Comparison of ENCODE assay signal across 10 cellular contexts in genomic region chr11:130671801-130672700, GRCh38.
DNase-seq lines count a peak whose midpoint lies in the region; ATAC-seq and TF ChIP-seq lines count a peak whose summit lies in the region.
"Had no signal": no experiment of that assay in that cellular context is flagged by ENCODE, and none has a peak within 500 bp of the region (broad histone marks: within the 10 kb centered on the region; RNA-seq: fewer than 3 reads in every experiment).

No MANE protein-coding gene starts in this region.

- ATAC-seq in heart right ventricle (peak; percentile 56 to 85 (median 74)), HG03025 (IDR thresholded peaks at IDR 0.05; ENCODE audit: low FRiP score, unreplicated experiment) (no peak), GM18519 (IDR thresholded peaks at IDR 0.05; ENCODE audit: low FRiP score, unreplicated experiment) (no peak)
- no peak for ATAC-seq in activated CD4-positive, CD25-positive, alpha-beta regulatory T cell treated with anti-CD3 and anti-CD28 coated beads, Interleukin-2, amount 50 U/mL, for 24 hours

- TF ChIP-seq CTCF in heart right ventricle (IDR thresholded peaks at IDR 0.05) (no peak), retinal pigment epithelial cell (conservative IDR thresholded peaks at IDR 0.05; ENCODE audit: low read depth, low read length) (no peak)

- DNase-seq in EL, result peak; percentile 75
- peak; percentile 94 for DNase-seq in adipocyte (ENCODE audit: low read depth)
- DNase-seq in heart right ventricle, result peak; percentile 59 to 83
- DNase-seq in retinal pigment epithelial cell (ENCODE audit: low read depth), result peak; percentile 88
- no peak for DNase-seq in central memory CD4-positive, alpha-beta T cell
- DNase-seq: spleen, T-helper 9 cell had no signal

- H3K27me3 ChIP-seq in adipocyte (replicated peaks; ENCODE audit: control insufficient read depth, insufficient read depth, low read length) (no peaks in the 10 kb centered on the region), heart right ventricle (no peaks in the 10 kb centered on the region)

- peak overlapping the region in 8 of 10 donors; percentile 15 to 57 (median 49) for H3K27ac ChIP-seq in heart right ventricle
- H3K27ac ChIP-seq: spleen had no signal

- H3K4me1 ChIP-seq in adipocyte (ENCODE audit: control insufficient read depth, insufficient read depth, low read length) (peaks cover 40% of the 10 kb centered on the region), heart right ventricle (peaks cover 8 to 49% (median 43%) of the 10 kb centered on the region in 9 donors)
- H3K4me1 ChIP-seq: spleen had no signal

- H3K9me3 ChIP-seq in adipocyte (ENCODE audit: control insufficient read depth, low read length) (no peaks in the 10 kb centered on the region), heart right ventricle (no peaks in the 10 kb centered on the region)

- H3K4me3 ChIP-seq in adipocyte (ENCODE audit: low read length) (no peak overlapping the region), heart right ventricle (no peak overlapping the region), retinal pigment epithelial cell (ENCODE audit: low read length) (no peak overlapping the region)
- H3K4me3 ChIP-seq: spleen had no signal

- WGBS in heart right ventricle, 2 donors, result 59 to 63% methylated on average over 14 of the region's 14 CpGs

- intact Hi-C loops in heart right ventricle (cut with DNase I), result loop anchor here in 6 of 10 donors (2.0 to 10.0 kb wide), 5 partner anchors 17 to 217 kb away; no protein-coding TSS in a partner anchor

- no peak overlapping the region for H3K9ac ChIP-seq in adipocyte (ENCODE audit: low read length)

- H3K36me3 ChIP-seq in adipocyte (ENCODE audit: control insufficient read depth, insufficient read depth, low read length, severe bottlenecking) (no peaks in the 10 kb centered on the region), heart right ventricle (no peaks in the 10 kb centered on the region)
- H3K36me3 ChIP-seq: spleen had no signal

Comparison
In these comparisons a context has a peak if more than half of its experiments do, and no peak if none do; other contexts are left out.
1. ATAC-seq: peak in heart right ventricle (8 of 8); none in activated CD4-positive, CD25-positive, alpha-beta regulatory T cell treated with anti-CD3 and anti-CD28 coated beads, Interleukin-2, amount 50 U/mL, for 24 hours (0 of 2), HG03025 (single experiment) and GM18519 (single experiment).